1 cellular context compared by ENCODE assay signal in genomic region chr5:53481887-53482716, GRCh38.
TF ChIP-seq lines count a peak whose summit lies in the region.

No MANE protein-coding gene starts in this region.

TF ChIP-seq in K562, 482 proteins besides CTCF, POLR2A, EP300 and RAD21 (continued from another document and continues in another):
- TF ChIP-seq, protein P1, sequence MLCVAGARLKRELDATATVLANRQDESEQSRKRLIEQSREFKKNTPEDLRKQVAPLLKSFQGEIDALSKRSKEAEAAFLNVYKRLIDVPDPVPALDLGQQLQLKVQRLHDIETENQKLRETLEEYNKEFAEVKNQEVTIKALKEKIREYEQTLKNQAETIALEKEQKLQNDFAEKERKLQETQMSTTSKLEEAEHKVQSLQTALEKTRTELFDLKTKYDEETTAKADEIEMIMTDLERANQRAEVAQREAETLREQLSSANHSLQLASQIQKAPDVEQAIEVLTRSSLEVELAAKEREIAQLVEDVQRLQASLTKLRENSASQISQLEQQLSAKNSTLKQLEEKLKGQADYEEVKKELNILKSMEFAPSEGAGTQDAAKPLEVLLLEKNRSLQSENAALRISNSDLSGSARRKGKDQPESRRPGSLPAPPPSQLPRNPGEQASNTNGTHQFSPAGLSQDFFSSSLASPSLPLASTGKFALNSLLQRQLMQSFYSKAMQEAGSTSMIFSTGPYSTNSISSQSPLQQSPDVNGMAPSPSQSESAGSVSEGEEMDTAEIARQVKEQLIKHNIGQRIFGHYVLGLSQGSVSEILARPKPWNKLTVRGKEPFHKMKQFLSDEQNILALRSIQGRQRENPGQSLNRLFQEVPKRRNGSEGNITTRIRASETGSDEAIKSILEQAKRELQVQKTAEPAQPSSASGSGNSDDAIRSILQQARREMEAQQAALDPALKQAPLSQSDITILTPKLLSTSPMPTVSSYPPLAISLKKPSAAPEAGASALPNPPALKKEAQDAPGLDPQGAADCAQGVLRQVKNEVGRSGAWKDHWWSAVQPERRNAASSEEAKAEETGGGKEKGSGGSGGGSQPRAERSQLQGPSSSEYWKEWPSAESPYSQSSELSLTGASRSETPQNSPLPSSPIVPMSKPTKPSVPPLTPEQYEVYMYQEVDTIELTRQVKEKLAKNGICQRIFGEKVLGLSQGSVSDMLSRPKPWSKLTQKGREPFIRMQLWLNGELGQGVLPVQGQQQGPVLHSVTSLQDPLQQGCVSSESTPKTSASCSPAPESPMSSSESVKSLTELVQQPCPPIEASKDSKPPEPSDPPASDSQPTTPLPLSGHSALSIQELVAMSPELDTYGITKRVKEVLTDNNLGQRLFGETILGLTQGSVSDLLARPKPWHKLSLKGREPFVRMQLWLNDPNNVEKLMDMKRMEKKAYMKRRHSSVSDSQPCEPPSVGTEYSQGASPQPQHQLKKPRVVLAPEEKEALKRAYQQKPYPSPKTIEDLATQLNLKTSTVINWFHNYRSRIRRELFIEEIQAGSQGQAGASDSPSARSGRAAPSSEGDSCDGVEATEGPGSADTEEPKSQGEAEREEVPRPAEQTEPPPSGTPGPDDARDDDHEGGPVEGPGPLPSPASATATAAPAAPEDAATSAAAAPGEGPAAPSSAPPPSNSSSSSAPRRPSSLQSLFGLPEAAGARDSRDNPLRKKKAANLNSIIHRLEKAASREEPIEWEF (CRISPR knock-in tag; IDR thresholded peaks at IDR 0.05), result no peak
- peak; percentile 73; the same call in 1 of the 2 replicates for TF ChIP-seq THRB (CRISPR knock-in tag; conservative IDR thresholded peaks at IDR 0.05)
- TF ChIP-seq SRSF1 (IDR thresholded peaks at IDR 0.05; ENCODE audit: low read depth, low read length), result no peak
- TF ChIP-seq SIN3B (IDR thresholded peaks at IDR 0.05; ENCODE audit: low read depth), result no peak
- TF ChIP-seq NR4A1 (CRISPR knock-in tag; IDR thresholded peaks at IDR 0.05), result no peak
- TF ChIP-seq NR4A1 (tag; IDR thresholded peaks at IDR 0.05), result no peak
- no peak for TF ChIP-seq HNRNPLL (IDR thresholded peaks at IDR 0.05; ENCODE audit: low read depth, low read length, poor library complexity, severe bottlenecking)
- TF ChIP-seq ELF4 (CRISPR knock-in tag; IDR thresholded peaks at IDR 0.05), result 0 out of 2 replicates have a peak, but pooled peaks have one; percentile 73
- no peak for TF ChIP-seq NCOA4 (IDR thresholded peaks at IDR 0.05; ENCODE audit: partially characterized antibody)
- TF ChIP-seq RFX7 (CRISPR knock-in tag; IDR thresholded peaks at IDR 0.05), result no peak
- 0 out of 4 replicates have a peak, but pooled peaks of 1 of the 2 experiments have one; percentile 34 for TF ChIP-seq MLLT1 (IDR thresholded peaks at IDR 0.05)
- no peak for TF ChIP-seq ETS2 (tag; IDR thresholded peaks at IDR 0.05; ENCODE audit: borderline replicate concordance, poor library complexity, severe bottlenecking)
- TF ChIP-seq ZNF561 (CRISPR knock-in tag; conservative IDR thresholded peaks at IDR 0.05), result no peak
- TF ChIP-seq, protein P2, sequence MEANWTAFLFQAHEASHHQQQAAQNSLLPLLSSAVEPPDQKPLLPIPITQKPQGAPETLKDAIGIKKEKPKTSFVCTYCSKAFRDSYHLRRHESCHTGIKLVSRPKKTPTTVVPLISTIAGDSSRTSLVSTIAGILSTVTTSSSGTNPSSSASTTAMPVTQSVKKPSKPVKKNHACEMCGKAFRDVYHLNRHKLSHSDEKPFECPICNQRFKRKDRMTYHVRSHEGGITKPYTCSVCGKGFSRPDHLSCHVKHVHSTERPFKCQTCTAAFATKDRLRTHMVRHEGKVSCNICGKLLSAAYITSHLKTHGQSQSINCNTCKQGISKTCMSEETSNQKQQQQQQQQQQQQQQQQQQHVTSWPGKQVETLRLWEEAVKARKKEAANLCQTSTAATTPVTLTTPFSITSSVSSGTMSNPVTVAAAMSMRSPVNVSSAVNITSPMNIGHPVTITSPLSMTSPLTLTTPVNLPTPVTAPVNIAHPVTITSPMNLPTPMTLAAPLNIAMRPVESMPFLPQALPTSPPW (CRISPR knock-in tag; IDR thresholded peaks at IDR 0.05), result no peak
- TF ChIP-seq, protein P3, sequence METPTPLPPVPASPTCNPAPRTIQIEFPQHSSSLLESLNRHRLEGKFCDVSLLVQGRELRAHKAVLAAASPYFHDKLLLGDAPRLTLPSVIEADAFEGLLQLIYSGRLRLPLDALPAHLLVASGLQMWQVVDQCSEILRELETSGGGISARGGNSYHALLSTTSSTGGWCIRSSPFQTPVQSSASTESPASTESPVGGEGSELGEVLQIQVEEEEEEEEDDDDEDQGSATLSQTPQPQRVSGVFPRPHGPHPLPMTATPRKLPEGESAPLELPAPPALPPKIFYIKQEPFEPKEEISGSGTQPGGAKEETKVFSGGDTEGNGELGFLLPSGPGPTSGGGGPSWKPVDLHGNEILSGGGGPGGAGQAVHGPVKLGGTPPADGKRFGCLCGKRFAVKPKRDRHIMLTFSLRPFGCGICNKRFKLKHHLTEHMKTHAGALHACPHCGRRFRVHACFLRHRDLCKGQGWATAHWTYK (CRISPR knock-in tag; IDR thresholded peaks at IDR 0.05), result no peak
- no peak for TF ChIP-seq SMC3 (conservative IDR thresholded peaks at IDR 0.05; ENCODE audit: insufficient read depth, low read depth, low read length)
- TF ChIP-seq MTF1 (CRISPR knock-in tag; IDR thresholded peaks at IDR 0.05; ENCODE audit: borderline replicate concordance), result no peak
- TF ChIP-seq BHLHE40 (IDR thresholded peaks at IDR 0.05; ENCODE audit: low read length), result no peak
- TF ChIP-seq CTBP1 (IDR thresholded peaks at IDR 0.05; ENCODE audit: borderline replicate concordance), result no peak
- TF ChIP-seq TEAD2 (tag; IDR thresholded peaks at IDR 0.05), result no peak
- TF ChIP-seq GMEB1 (CRISPR knock-in tag; IDR thresholded peaks at IDR 0.05), result no peak
- TF ChIP-seq BRD4 (IDR thresholded peaks at IDR 0.05), result 0 out of 2 replicates have a peak, but pooled peaks have one; percentile 42
- TF ChIP-seq ZNF830 (CRISPR knock-in tag; IDR thresholded peaks at IDR 0.05), result no peak
- no peak for TF ChIP-seq FOS (IDR thresholded peaks at IDR 0.05; ENCODE audit: extremely low read depth, insufficient read length)
- no peak for TF ChIP-seq ZC3H8 (IDR thresholded peaks at IDR 0.05)
- no peak for TF ChIP-seq BRF1 (IDR thresholded peaks at IDR 0.05; ENCODE audit: borderline replicate concordance, extremely low read depth, insufficient read length)
- no peak for TF ChIP-seq TEAD4 (IDR thresholded peaks at IDR 0.05; ENCODE audit: low read length)
- TF ChIP-seq TEAD4 (CRISPR knock-in tag; IDR thresholded peaks at IDR 0.05; ENCODE audit: borderline replicate concordance), result no peak
- TF ChIP-seq GABPB1 (CRISPR knock-in tag; IDR thresholded peaks at IDR 0.05), result no peak
- TF ChIP-seq E2F5 (CRISPR knock-in tag; IDR thresholded peaks at IDR 0.05), result no peak
- TF ChIP-seq ATF3 (IDR thresholded peaks at IDR 0.05), result no peak
- no peak for TF ChIP-seq ATF3 (CRISPR knock-in tag; conservative IDR thresholded peaks at IDR 0.05)
- TF ChIP-seq IRF9 (tag; IDR thresholded peaks at IDR 0.05), result no peak
- TF ChIP-seq PREB (CRISPR knock-in tag; IDR thresholded peaks at IDR 0.05), result no peak
- TF ChIP-seq ZNF316 (IDR thresholded peaks at IDR 0.05), result no peak
- no peak for TF ChIP-seq CSDE1 (IDR thresholded peaks at IDR 0.05)
- no peak for TF ChIP-seq ZNF143 (CRISPR knock-in tag; IDR thresholded peaks at IDR 0.05)
- 0 out of 2 replicates have a peak, but pooled peaks have one; percentile 16 for TF ChIP-seq DPF2 (IDR thresholded peaks at IDR 0.05)
- no peak for TF ChIP-seq BCLAF1 (IDR thresholded peaks at IDR 0.05; ENCODE audit: borderline replicate concordance in 1 of 2, control insufficient read depth in 1 of 2, low read depth in 2 of 2, low read length in 1 of 2)
- TF ChIP-seq, protein P4, sequence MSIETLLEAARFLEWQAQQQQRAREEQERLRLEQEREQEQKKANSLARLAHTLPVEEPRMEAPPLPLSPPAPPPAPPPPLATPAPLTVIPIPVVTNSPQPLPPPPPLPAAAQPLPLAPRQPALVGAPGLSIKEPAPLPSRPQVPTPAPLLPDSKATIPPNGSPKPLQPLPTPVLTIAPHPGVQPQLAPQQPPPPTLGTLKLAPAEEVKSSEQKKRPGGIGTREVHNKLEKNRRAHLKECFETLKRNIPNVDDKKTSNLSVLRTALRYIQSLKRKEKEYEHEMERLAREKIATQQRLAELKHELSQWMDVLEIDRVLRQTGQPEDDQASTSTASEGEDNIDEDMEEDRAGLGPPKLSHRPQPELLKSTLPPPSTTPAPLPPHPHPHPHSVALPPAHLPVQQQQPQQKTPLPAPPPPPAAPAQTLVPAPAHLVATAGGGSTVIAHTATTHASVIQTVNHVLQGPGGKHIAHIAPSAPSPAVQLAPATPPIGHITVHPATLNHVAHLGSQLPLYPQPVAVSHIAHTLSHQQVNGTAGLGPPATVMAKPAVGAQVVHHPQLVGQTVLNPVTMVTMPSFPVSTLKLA (conservative IDR thresholded peaks at IDR 0.05), result 0 out of 4 replicates have a peak, but pooled peaks of 1 of the 2 experiments have one; percentile 11
